32 cellular contexts compared by ENCODE assay signal in genomic region chr2:217242947-217243346, GRCh38.
"Had no signal": no experiment of that assay in that cellular context is flagged by ENCODE, and none has a peak within 500 bp of the region (broad histone marks: within the 10 kb centered on the region; RNA-seq: fewer than 3 reads in every experiment).

No MANE protein-coding gene starts in this region.

- ATAC-seq: activated CD4-positive, CD25-positive, alpha-beta regulatory T cell treated with anti-CD3 and anti-CD28 coated beads, Interleukin-2, amount 50 U/mL, for 24 hours; activated CD8-positive, alpha-beta T cell treated with anti-CD3 and anti-CD28 coated beads for 36 hours; activated T-cell treated with anti-CD3 and anti-CD28 coated beads, Interleukin-2, amount 50 U/mL, for 4 hours; activated T-helper 17 cell treated with anti-CD3 and anti-CD28 coated beads, Interleukin-2, amount 50 U/mL, for 72 hours; body of pancreas; effector memory CD8-positive, alpha-beta T cell; foreskin keratinocyte; gastrocnemius medialis; heart left ventricle; T-helper 17 cell had no signal

- H3K9me3 ChIP-seq: body of pancreas, esophagus muscularis mucosa, gastrocnemius medialis, heart left ventricle had no signal

- H3K27ac ChIP-seq: body of pancreas, esophagus muscularis mucosa, foreskin keratinocyte, gastrocnemius medialis, heart left ventricle, WERI-Rb-1 had no signal

- H3K36me3 Mint-ChIP-seq: activated naive CD8-positive, alpha-beta T cell had no signal

- H3K4me3 ChIP-seq: body of pancreas, esophagus muscularis mucosa, gastrocnemius medialis, heart left ventricle had no signal

- H3K4me1 ChIP-seq: body of pancreas had no signal

- H3K4me3 Mint-ChIP-seq: activated B cell treated with CpG ODN at 0.5 μM for 24 hours; activated CD8-positive, alpha-beta T cell treated with anti-CD3 and anti-CD28 coated beads for 36 hours; activated naive CD8-positive, alpha-beta T cell; activated T-cell treated with anti-CD3 and anti-CD28 coated beads, Interleukin-2, amount 50 U/mL, for 4 hours; activated T-helper 17 cell treated with anti-CD3 and anti-CD28 coated beads, Interleukin-2, amount 50 U/mL, for 72 hours; effector memory CD8-positive, alpha-beta T cell; T-helper 17 cell; T-helper 2 cell treated with Interferon-gamma antibody and Interleukin-4, amounts not matched to agents 5 μg/mL and 100 μg/mL, for 36 hours had no signal

- H3K4me1 Mint-ChIP-seq: activated B cell treated with CpG ODN at 0.5 μM for 24 hours; activated T-helper 17 cell treated with anti-CD3 and anti-CD28 coated beads, Interleukin-2, amount 50 U/mL, for 72 hours; T-helper 17 cell had no signal

- H3K27ac Mint-ChIP-seq: activated B cell treated with CpG ODN at 0.5 μM for 24 hours; activated CD8-positive, alpha-beta T cell treated with anti-CD3 and anti-CD28 coated beads for 36 hours; activated naive CD8-positive, alpha-beta T cell; activated T-helper 17 cell treated with anti-CD3 and anti-CD28 coated beads, Interleukin-2, amount 50 U/mL, for 72 hours; effector memory CD8-positive, alpha-beta T cell; T-helper 17 cell; T-helper 2 cell treated with Interferon-gamma antibody and Interleukin-4, amounts not matched to agents 5 μg/mL and 100 μg/mL, for 36 hours had no signal

- H3K27me3 ChIP-seq: body of pancreas, esophagus muscularis mucosa, foreskin keratinocyte, gastrocnemius medialis had no signal

- DNase-seq: activated B cell treated with CpG ODN at 0.5 μM for 24 hours; activated CD4-positive, alpha-beta T cell treated with anti-CD3 and anti-CD28 coated beads for 48 hours; activated CD4-positive, alpha-beta T cell treated with anti-CD3 and anti-CD28 coated beads, Interleukin-2, amount 50 U/mL, for 1 hour; activated CD4-positive, alpha-beta T cell treated with anti-CD3 and anti-CD28 coated beads, Interleukin-2, amount 50 U/mL, for 48 hours; activated CD8-positive, alpha-beta memory T cell treated with anti-CD3 and anti-CD28 coated beads for 24 hours; activated CD8-positive, alpha-beta T cell treated with anti-CD3 and anti-CD28 coated beads for 36 hours; activated effector memory CD4-positive, alpha-beta T cell treated with Interleukin-2 at 50 U/mL for 16 hours; activated gamma-delta T cell treated with Interleukin-2 at 50 U/mL for 16 hours; activated naive CD4-positive, alpha-beta T cell treated with anti-CD3 and anti-CD28 coated beads, Interleukin-2, amount 50 U/mL, for 16 hours; activated naive CD4-positive, alpha-beta T cell treated with Interleukin-2 at 50 U/mL for 16 hours; activated T-cell treated with anti-CD3 and anti-CD28 coated beads, Interleukin-2, amount 50 U/mL, for 4 hours; amniotic stem cell; anterior cingulate cortex; body of pancreas; caudate nucleus; cortex of kidney; dermis blood vessel endothelial cell; effector CD4-positive, alpha-beta T cell; effector memory CD8-positive, alpha-beta T cell; erythroblast; foreskin keratinocyte; gastrocnemius medialis; glutamatergic neuron; heart left ventricle; T-helper 17 cell; T1000; WERI-Rb-1 had no signal

- H3K36me3 ChIP-seq: esophagus muscularis mucosa, gastrocnemius medialis, heart left ventricle, WERI-Rb-1 had no signal

- H3K9me3 Mint-ChIP-seq: activated B cell treated with CpG ODN at 0.5 μM for 24 hours; activated CD8-positive, alpha-beta T cell treated with anti-CD3 and anti-CD28 coated beads for 36 hours; activated T-cell treated with anti-CD3 and anti-CD28 coated beads, Interleukin-2, amount 50 U/mL, for 4 hours; activated T-helper 17 cell treated with anti-CD3 and anti-CD28 coated beads, Interleukin-2, amount 50 U/mL, for 72 hours; T-helper 2 cell treated with Interferon-gamma antibody and Interleukin-4, amounts not matched to agents 5 μg/mL and 100 μg/mL, for 36 hours had no signal
